ENCODE assay signal across 12 cellular contexts in the genomic region with DNA sequence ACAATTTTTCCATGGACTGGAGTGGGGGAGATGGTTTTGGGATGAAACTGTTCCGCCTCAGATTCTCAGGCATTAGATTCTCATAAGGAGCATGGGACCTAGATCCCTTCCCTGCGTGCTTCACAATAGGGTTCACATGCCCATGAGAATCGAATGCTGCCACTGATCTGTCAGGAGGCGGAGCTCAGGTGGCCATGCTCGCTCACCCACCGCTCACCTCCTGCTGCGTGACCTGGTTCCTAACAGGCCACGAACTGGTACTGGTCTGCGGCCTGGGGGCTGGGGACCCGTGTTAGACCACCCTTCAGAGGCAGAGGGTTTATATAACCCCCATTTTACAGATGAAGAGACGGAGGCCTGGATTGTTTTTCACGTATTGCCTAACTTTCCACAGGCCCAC. TPM values are rescaled to one million over a fixed set of nuclear protein-coding genes. Genes with fewer than 3 reads are reported as not detected.
"Had no signal": no experiment of that assay in that cellular context is flagged by ENCODE, and none has a peak within 500 bp of the region (broad histone marks: within the 10 kb centered on the region; RNA-seq: fewer than 3 reads in every experiment).

No MANE protein-coding gene starts in this region.

- H3K9me3 ChIP-seq: Peyer's patch, SJSA1 had no signal

- H3K27ac Mint-ChIP-seq: activated B cell treated with CpG ODN at 0.5 μM for 24 hours; activated CD4-positive, alpha-beta T cell treated with anti-CD3 and anti-CD28 coated beads, Interleukin-2, amount 10 ng/mL, durations not matched to agents 24 days and 14 days; activated naive CD4-positive, alpha-beta T cell treated with anti-CD3 and anti-CD28 coated beads, Interleukin-2, amount 10 ng/mL, durations not matched to agents 7 days and 5 days; activated naive CD8-positive, alpha-beta T cell treated with anti-CD3 and anti-CD28 coated beads for 36 hours; activated T-helper 2 cell treated with anti-CD3 and anti-CD28 coated beads, Interferon-gamma antibody, Interleukin-2, Interleukin-4, amounts not matched to agents 10 μg/mL and 5 μg/mL and 100 μg/mL, durations not matched to agents 14 hours and 24 hours and 36 hours; T-helper 17 cell had no signal

- H3K4me3 ChIP-seq: Peyer's patch, SJSA1 had no signal

- H3K27ac ChIP-seq: Peyer's patch, RWPE1, SJSA1 had no signal

- DNase-seq: activated B cell treated with CpG ODN at 0.5 μM for 24 hours; activated CD4-positive, alpha-beta T cell treated with anti-CD3 and anti-CD28 coated beads for 1 hour; activated CD8-positive, alpha-beta memory T cell treated with anti-CD3 and anti-CD28 coated beads for 24 hours; T-helper 17 cell had no signal

- H3K4me1 Mint-ChIP-seq: T-helper 17 cell had no signal

- H3K4me3 Mint-ChIP-seq: activated B cell treated with CpG ODN at 0.5 μM for 24 hours; activated CD4-positive, alpha-beta T cell treated with anti-CD3 and anti-CD28 coated beads, Interleukin-2, amount 10 ng/mL, durations not matched to agents 24 days and 14 days; activated naive CD4-positive, alpha-beta T cell treated with anti-CD3 and anti-CD28 coated beads, Interleukin-2, amount 10 ng/mL, durations not matched to agents 7 days and 5 days; activated naive CD8-positive, alpha-beta T cell treated with anti-CD3 and anti-CD28 coated beads for 36 hours; T-helper 17 cell had no signal

- H3K27me3 Mint-ChIP-seq: activated B cell treated with CpG ODN at 0.5 μM for 24 hours; activated CD4-positive, alpha-beta T cell treated with anti-CD3 and anti-CD28 coated beads, Interleukin-2, amount 10 ng/mL, durations not matched to agents 24 days and 14 days; activated naive CD4-positive, alpha-beta T cell treated with anti-CD3 and anti-CD28 coated beads, Interleukin-2, amount 10 ng/mL, durations not matched to agents 7 days and 5 days; activated naive CD8-positive, alpha-beta T cell treated with anti-CD3 and anti-CD28 coated beads for 36 hours; T-helper 17 cell had no signal

- H3K9me3 Mint-ChIP-seq: activated B cell treated with CpG ODN at 0.5 μM for 24 hours; activated CD4-positive, alpha-beta T cell treated with anti-CD3 and anti-CD28 coated beads, Interleukin-2, amount 10 ng/mL, durations not matched to agents 24 days and 14 days; activated naive CD4-positive, alpha-beta T cell treated with anti-CD3 and anti-CD28 coated beads, Interleukin-2, amount 10 ng/mL, durations not matched to agents 7 days and 5 days; activated naive CD8-positive, alpha-beta T cell treated with anti-CD3 and anti-CD28 coated beads for 36 hours; activated T-helper 2 cell treated with anti-CD3 and anti-CD28 coated beads, Interferon-gamma antibody, Interleukin-2, Interleukin-4, amounts not matched to agents 10 μg/mL and 5 μg/mL and 100 μg/mL, durations not matched to agents 14 hours and 24 hours and 36 hours had no signal

- H3K27me3 ChIP-seq: brain microvascular endothelial cell, Peyer's patch, SJSA1 had no signal

RNA-seq across cellular contexts. Expression of a gene that starts 38.3 kb away (rescaled TPM):
- total RNA-seq: T-helper 17 cell had no signal
